In the genomic region with DNA sequence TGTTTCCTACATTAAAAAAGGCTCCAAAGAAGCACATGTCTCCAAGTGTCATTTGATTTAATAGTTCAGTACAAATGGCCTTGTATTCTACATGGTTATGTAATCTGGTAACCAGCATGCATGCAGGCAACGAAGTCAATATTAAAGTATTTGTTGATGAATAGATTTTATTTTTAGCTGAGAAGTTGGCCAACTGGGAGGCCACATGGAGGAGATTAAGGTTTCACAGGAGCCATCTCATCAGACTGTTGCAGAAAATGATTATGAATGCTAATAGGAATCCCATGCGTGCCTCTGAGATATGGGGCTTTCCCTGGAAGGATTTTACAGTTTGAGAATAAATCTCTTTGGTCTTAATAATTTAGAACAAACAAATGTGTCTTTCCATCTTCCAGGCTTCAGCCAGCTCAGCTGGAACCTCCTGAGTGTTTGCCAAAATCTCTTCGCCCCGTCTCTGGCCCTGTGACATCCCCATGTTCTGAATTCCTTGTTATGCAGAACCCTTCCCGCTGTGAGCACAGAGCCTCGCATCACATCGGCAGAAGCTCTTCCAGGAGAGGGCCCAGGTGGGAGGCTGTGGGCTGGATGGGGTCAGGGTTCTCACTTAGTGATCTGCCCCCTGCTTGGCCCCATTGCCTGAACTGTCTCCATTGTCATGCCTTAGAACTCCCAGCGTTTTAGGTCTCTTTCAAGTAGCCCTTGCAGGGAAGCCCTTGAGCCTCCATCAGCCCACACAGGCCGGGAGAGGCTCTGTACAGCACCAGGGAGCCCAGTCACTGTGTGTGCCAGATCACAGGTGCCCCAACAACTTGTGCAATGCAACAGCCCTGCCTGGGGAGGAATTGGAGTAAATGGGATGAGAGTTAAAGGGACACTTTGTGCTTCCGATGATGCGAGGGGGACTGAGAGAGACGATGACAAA, we compare ENCODE assay signal across 1 cellular context.
TF ChIP-seq lines count a peak whose summit lies in the region.

No MANE protein-coding gene starts in this region.

TF ChIP-seq in GM23338, 12 proteins besides CTCF, POLR2A, EP300 and RAD21 (continued from another document):
- TF ChIP-seq, protein P1, sequence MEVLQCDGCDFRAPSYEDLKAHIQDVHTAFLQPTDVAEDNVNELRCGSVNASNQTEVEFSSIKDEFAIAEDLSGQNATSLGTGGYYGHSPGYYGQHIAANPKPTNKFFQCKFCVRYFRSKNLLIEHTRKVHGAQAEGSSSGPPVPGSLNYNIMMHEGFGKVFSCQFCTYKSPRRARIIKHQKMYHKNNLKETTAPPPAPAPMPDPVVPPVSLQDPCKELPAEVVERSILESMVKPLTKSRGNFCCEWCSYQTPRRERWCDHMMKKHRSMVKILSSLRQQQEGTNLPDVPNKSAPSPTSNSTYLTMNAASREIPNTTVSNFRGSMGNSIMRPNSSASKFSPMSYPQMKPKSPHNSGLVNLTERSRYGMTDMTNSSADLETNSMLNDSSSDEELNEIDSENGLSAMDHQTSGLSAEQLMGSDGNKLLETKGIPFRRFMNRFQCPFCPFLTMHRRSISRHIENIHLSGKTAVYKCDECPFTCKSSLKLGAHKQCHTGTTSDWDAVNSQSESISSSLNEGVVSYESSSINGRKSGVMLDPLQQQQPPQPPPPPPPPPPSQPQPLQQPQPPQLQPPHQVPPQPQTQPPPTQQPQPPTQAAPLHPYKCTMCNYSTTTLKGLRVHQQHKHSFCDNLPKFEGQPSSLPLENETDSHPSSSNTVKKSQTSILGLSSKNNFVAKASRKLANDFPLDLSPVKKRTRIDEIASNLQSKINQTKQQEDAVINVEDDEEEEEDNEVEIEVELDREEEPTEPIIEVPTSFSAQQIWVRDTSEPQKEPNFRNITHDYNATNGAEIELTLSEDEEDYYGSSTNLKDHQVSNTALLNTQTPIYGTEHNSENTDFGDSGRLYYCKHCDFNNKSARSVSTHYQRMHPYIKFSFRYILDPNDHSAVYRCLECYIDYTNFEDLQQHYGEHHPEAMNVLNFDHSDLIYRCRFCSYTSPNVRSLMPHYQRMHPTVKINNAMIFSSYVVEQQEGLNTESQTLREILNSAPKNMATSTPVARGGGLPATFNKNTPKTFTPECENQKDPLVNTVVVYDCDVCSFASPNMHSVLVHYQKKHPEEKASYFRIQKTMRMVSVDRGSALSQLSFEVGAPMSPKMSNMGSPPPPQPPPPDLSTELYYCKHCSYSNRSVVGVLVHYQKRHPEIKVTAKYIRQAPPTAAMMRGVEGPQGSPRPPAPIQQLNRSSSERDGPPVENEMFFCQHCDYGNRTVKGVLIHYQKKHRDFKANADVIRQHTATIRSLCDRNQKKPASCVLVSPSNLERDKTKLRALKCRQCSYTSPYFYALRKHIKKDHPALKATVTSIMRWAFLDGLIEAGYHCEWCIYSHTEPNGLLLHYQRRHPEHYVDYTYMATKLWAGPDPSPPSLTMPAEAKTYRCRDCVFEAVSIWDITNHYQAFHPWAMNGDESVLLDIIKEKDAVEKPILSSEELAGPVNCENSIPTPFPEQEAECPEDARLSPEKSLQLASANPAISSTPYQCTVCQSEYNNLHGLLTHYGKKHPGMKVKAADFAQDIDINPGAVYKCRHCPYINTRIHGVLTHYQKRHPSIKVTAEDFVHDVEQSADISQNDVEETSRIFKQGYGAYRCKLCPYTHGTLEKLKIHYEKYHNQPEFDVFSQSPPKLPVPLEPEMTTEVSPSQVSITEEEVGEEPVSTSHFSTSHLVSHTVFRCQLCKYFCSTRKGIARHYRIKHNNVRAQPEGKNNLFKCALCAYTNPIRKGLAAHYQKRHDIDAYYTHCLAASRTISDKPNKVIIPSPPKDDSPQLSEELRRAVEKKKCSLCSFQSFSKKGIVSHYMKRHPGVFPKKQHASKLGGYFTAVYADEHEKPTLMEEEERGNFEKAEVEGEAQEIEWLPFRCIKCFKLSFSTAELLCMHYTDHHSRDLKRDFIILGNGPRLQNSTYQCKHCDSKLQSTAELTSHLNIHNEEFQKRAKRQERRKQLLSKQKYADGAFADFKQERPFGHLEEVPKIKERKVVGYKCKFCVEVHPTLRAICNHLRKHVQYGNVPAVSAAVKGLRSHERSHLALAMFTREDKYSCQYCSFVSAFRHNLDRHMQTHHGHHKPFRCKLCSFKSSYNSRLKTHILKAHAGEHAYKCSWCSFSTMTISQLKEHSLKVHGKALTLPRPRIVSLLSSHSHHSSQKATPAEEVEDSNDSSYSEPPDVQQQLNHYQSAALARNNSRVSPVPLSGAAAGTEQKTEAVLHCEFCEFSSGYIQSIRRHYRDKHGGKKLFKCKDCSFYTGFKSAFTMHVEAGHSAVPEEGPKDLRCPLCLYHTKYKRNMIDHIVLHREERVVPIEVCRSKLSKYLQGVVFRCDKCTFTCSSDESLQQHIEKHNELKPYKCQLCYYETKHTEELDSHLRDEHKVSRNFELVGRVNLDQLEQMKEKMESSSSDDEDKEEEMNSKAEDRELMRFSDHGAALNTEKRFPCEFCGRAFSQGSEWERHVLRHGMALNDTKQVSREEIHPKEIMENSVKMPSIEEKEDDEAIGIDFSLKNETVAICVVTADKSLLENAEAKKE (CRISPR knock-in tag; IDR thresholded peaks at IDR 0.05), result peak; percentile 99
- TF ChIP-seq ZNF114 (CRISPR knock-in tag; IDR thresholded peaks at IDR 0.05) (peak; percentile 24; the same call in 1 of the 2 replicates), EZH2 (IDR thresholded peaks at IDR 0.05; ENCODE audit: low read depth, unreplicated experiment) (no peak), CREB1 (CRISPR knock-in tag; IDR thresholded peaks at IDR 0.05; ENCODE audit: low read depth) (no peak)
